ENCODE assay signal across 2 cellular contexts in genomic region chr1:159014003-159014571, GRCh38.
TF ChIP-seq lines count a peak whose summit lies in the region.

No MANE protein-coding gene starts in this region.

TF ChIP-seq in HepG2, 621 proteins besides CTCF, POLR2A, EP300 and RAD21:
- TF ChIP-seq MATR3 (CRISPR knock-in tag; IDR thresholded peaks at IDR 0.05): no peak
- TF ChIP-seq ZMYM4 (CRISPR knock-in tag; IDR thresholded peaks at IDR 0.05): no peak
- no peak for TF ChIP-seq FIP1L1 (IDR thresholded peaks at IDR 0.05; ENCODE audit: borderline replicate concordance, insufficient read depth, low read depth, low read length)
- no peak for TF ChIP-seq PRDM15 (CRISPR knock-in tag; IDR thresholded peaks at IDR 0.05)
- TF ChIP-seq SNAPC5 (CRISPR knock-in tag; IDR thresholded peaks at IDR 0.05; ENCODE audit: borderline replicate concordance): no peak
- TF ChIP-seq ZNF276 (CRISPR knock-in tag; IDR thresholded peaks at IDR 0.05; ENCODE audit: low read depth): no peak
- TF ChIP-seq STAT5B (CRISPR knock-in tag; IDR thresholded peaks at IDR 0.05): no peak
- no peak for TF ChIP-seq SSRP1 (CRISPR knock-in tag; IDR thresholded peaks at IDR 0.05)
- TF ChIP-seq ZKSCAN8 (CRISPR knock-in tag; IDR thresholded peaks at IDR 0.05; ENCODE audit: borderline replicate concordance): no peak

TF ChIP-seq in GM23338, 12 proteins besides CTCF, POLR2A, EP300 and RAD21:
- TF ChIP-seq JUNB (IDR thresholded peaks at IDR 0.05; ENCODE audit: unreplicated experiment) (no peak), STAT1 (IDR thresholded peaks at IDR 0.05; ENCODE audit: unreplicated experiment) (no peak), EZH2phosphoT487 (IDR thresholded peaks at IDR 0.05; ENCODE audit: unreplicated experiment) (no peak), CREB1 (CRISPR knock-in tag; IDR thresholded peaks at IDR 0.05; ENCODE audit: low read depth) (no peak), NANOG (IDR thresholded peaks at IDR 0.05; ENCODE audit: borderline replicate concordance) (no peak)
